Comparison of ENCODE assay signal across 12 cellular contexts in the genomic region with DNA sequence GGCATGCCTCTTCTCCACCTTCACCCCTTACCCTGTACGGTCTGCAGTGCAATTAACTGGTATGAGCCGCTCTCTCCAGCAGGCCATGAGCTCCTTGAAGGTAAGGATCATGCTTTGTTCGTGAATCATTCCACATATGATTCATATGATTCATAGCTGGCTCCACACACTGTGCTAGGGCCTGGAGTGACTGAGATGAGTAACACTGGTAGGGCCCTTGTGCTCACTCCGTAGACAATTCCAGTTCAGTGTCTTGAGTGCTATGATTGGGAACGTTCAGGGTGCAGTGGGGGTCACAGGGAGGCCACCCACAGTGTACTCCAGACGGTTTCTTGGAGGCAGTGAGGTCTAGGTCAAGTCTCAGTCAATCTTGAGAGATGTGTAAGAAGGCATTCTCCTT.
DNase-seq lines count a peak whose midpoint lies in the region; TF ChIP-seq lines count a peak whose summit lies in the region.
"Had no signal": no experiment of that assay in that cellular context is flagged by ENCODE, and none has a peak within 500 bp of the region (broad histone marks: within the 10 kb centered on the region; RNA-seq: fewer than 3 reads in every experiment).

No MANE protein-coding gene starts in this region.

- in situ Hi-C loops in GM23248 (cut with MboI): no loop called here

- no peaks in the 10 kb centered on the region for H3K79me2 ChIP-seq in GM23248 (ENCODE audit: insufficient read depth)

- DNase-seq in GM23248: peak; percentile 95
- DNase-seq in RWPE1 (ENCODE audit: low spot score): peak; percentile 88
- DNase-seq in fibroblast of mammary gland (ENCODE audit: low read depth): peak; percentile 91
- DNase-seq in skeletal muscle cell (ENCODE audit: low read depth): peak; percentile 25
- no peak for DNase-seq in cardiac septum (ENCODE audit: low spot score)
- no peak for DNase-seq in iPS-NIHi11 (ENCODE audit: low spot score)
- no peak for DNase-seq in tibial nerve (ENCODE audit: low spot score in 2 of 2)
- no peak for DNase-seq in activated T-cell treated with anti-CD3 and anti-CD28 coated beads, Interleukin-2, amount 50 U/mL, for 24 hours
- DNase-seq: activated T-cell treated with anti-CD3 and anti-CD28 coated beads for 4 hours, NCI-H2029 treated with DMSO at 0.1 percent for 48 hours had no signal

- POLR2A ChIA-PET in RWPE1 (lab: Yijun Ruan, JAX; ENCODE audit: low non-redundant PET): no interaction called here

- no peaks in the 10 kb centered on the region for H3K9me3 Mint-ChIP-seq in activated T-cell treated with anti-CD3 and anti-CD28 coated beads, Interleukin-2, amount 50 U/mL, for 24 hours

- no peak for TF ChIP-seq POLR2A in tibial nerve (IDR thresholded peaks at IDR 0.05)

- H3K9me2 ChIP-seq in GM23248 (ENCODE audit: insufficient read depth): no peaks in the 10 kb centered on the region

- H4K20me1 ChIP-seq in GM23248 (ENCODE audit: insufficient read depth): no peaks in the 10 kb centered on the region

- no peak overlapping the region for H3K27ac Mint-ChIP-seq in activated T-cell treated with anti-CD3 and anti-CD28 coated beads, Interleukin-2, amount 50 U/mL, for 24 hours

- peak overlapping the region; percentile 51 for H3K4me2 ChIP-seq in GM23248 (ENCODE audit: unreplicated experiment)

- CTCF ChIA-PET in RWPE1 (lab: Yijun Ruan, JAX): interaction anchor here (0.6 to 0.8 kb wide), 3 partner anchors 28 to 1464 kb away, joined by 3 to 4 read pairs (median 3); no protein-coding TSS in a partner anchor

- H3K27ac ChIP-seq in GM23248: no peak overlapping the region
- no peak overlapping the region; the same call in 1 of the 2 replicates for H3K27ac ChIP-seq in RWPE1
- H3K27ac ChIP-seq in tibial nerve: no peak overlapping the region
- H3K27ac ChIP-seq: esophagus muscularis mucosa, thoracic aorta had no signal

- H3K36me3 ChIP-seq in GM23248 (ENCODE audit: low read depth) (no peaks in the 10 kb centered on the region), tibial nerve (no peaks in the 10 kb centered on the region)
- H3K36me3 ChIP-seq: esophagus muscularis mucosa, thoracic aorta had no signal

- no peaks in the 10 kb centered on the region for H3K9me3 ChIP-seq in GM23248 (ENCODE audit: low read depth)
- H3K9me3 ChIP-seq in tibial nerve: no peaks in the 10 kb centered on the region
- H3K9me3 ChIP-seq: esophagus muscularis mucosa, thoracic aorta had no signal

- WGBS in GM23248 (ENCODE audit: low coverage in 1 of 2, low lambda C conversion rate in 2 of 2, missing lambda C conversion rate in 2 of 2), 2 experiments: 4 to 5% methylated on average over 6 of the region's 6 CpGs
- 43 to 45% methylated on average over 6 of the region's 6 CpGs for WGBS in tibial nerve, 2 donors

- no peaks in the 10 kb centered on the region for H3K36me3 Mint-ChIP-seq in activated T-cell treated with anti-CD3 and anti-CD28 coated beads, Interleukin-2, amount 50 U/mL, for 24 hours (ENCODE audit: low read depth)

- H3K4me1 Mint-ChIP-seq in activated T-cell treated with anti-CD3 and anti-CD28 coated beads, Interleukin-2, amount 50 U/mL, for 24 hours (ENCODE audit: low read depth): no peaks in the 10 kb centered on the region

- no peak for TF ChIP-seq CTCF in RWPE1 (conservative IDR thresholded peaks at IDR 0.05; ENCODE audit: low read depth)
- no peak for TF ChIP-seq CTCF in fibroblast of mammary gland (conservative IDR thresholded peaks at IDR 0.05; ENCODE audit: control insufficient read depth, insufficient read depth, low read depth, low read length)
- no peak for TF ChIP-seq CTCF in tibial nerve (IDR thresholded peaks at IDR 0.05)

- H3F3A ChIP-seq in GM23248 (ENCODE audit: insufficient read depth): peaks cover 10% of the 10 kb centered on the region; the same call in 1 of the 2 replicates

- H3K4me3 ChIP-seq in GM23248 (no peak overlapping the region), fibroblast of mammary gland (ENCODE audit: control insufficient read depth, low read depth, low read length) (no peak overlapping the region), skeletal muscle cell (ENCODE audit: low read depth, low read length) (no peak overlapping the region), tibial nerve (no peak overlapping the region)
- H3K4me3 ChIP-seq: esophagus muscularis mucosa, thoracic aorta had no signal

- peaks cover 43% of the 10 kb centered on the region for H3K27me3 Mint-ChIP-seq in activated T-cell treated with anti-CD3 and anti-CD28 coated beads, Interleukin-2, amount 50 U/mL, for 24 hours

- H2AFZ ChIP-seq in GM23248: no peak overlapping the region

- no peak overlapping the region for H3K4me3 Mint-ChIP-seq in activated T-cell treated with anti-CD3 and anti-CD28 coated beads, Interleukin-2, amount 50 U/mL, for 24 hours

- TF ChIP-seq EP300 in tibial nerve (IDR thresholded peaks at IDR 0.05): no peak

- H3K4me1 ChIP-seq in GM23248 (ENCODE audit: insufficient read depth): peaks cover 12% of the 10 kb centered on the region
- H3K4me1 ChIP-seq in tibial nerve: no peaks in the 10 kb centered on the region

- intact Hi-C loops in cardiac septum (cut with DNase I): no loop called here

- no peak overlapping the region for H3K9ac ChIP-seq in GM23248

- peaks cover 12% of the 10 kb centered on the region for H3K27me3 ChIP-seq in GM23248 (replicated peaks; ENCODE audit: insufficient read depth)
- peaks cover 0 to 34% of the 10 kb centered on the region in 2 donors for H3K27me3 ChIP-seq in tibial nerve

Comparison
In these comparisons a context has a peak if more than half of its experiments do, and no peak if none do; other contexts are left out.
1. DNase-seq: peak in GM23248 (single experiment), RWPE1 (single experiment), fibroblast of mammary gland (single experiment) and skeletal muscle cell (single experiment); none in cardiac septum (single experiment), iPS-NIHi11 (single experiment), tibial nerve (0 of 2) and activated T-cell treated with anti-CD3 and anti-CD28 coated beads, Interleukin-2, amount 50 U/mL, for 24 hours (single experiment).